Comparison of ENCODE assay signal across 1 cellular context in genomic region chr12:24039113-24039525, GRCh38.
TF ChIP-seq lines count a peak whose summit lies in the region.

No MANE protein-coding gene starts in this region.

TF ChIP-seq in HepG2, 621 proteins besides CTCF, POLR2A, EP300 and RAD21 (continued from another document and continues in another):
- no peak for TF ChIP-seq ZNF704 (CRISPR knock-in tag; IDR thresholded peaks at IDR 0.05; ENCODE audit: borderline replicate concordance)
- TF ChIP-seq KDM5B (CRISPR knock-in tag; IDR thresholded peaks at IDR 0.05; ENCODE audit: borderline replicate concordance) = no peak
- TF ChIP-seq FOXK1 (CRISPR knock-in tag; IDR thresholded peaks at IDR 0.05; ENCODE audit: borderline replicate concordance, low read depth) = peak; percentile 43; the same call in 1 of the 2 replicates
- no peak for TF ChIP-seq CBX1 (IDR thresholded peaks at IDR 0.05; ENCODE audit: low read depth)
- no peak for TF ChIP-seq MYPOP (CRISPR knock-in tag; IDR thresholded peaks at IDR 0.05)
- TF ChIP-seq TAF1 (CRISPR knock-in tag; IDR thresholded peaks at IDR 0.05) = no peak
- TF ChIP-seq ZNF512B (CRISPR knock-in tag; IDR thresholded peaks at IDR 0.05; ENCODE audit: borderline replicate concordance) = no peak
- TF ChIP-seq HOXA5 (CRISPR knock-in tag; IDR thresholded peaks at IDR 0.05) = 0 out of 2 replicates have a peak, but pooled peaks have one; percentile 22
- no peak for TF ChIP-seq RARG (CRISPR knock-in tag; IDR thresholded peaks at IDR 0.05; ENCODE audit: low read depth)
- no peak for TF ChIP-seq IRX3 (CRISPR knock-in tag; IDR thresholded peaks at IDR 0.05; ENCODE audit: borderline replicate concordance, low read depth)
- TF ChIP-seq MTA3 (CRISPR knock-in tag; IDR thresholded peaks at IDR 0.05) = no peak
- TF ChIP-seq RELA (CRISPR knock-in tag; IDR thresholded peaks at IDR 0.05) = no peak
- peak in 1 of 2 experiments; percentile 68; a peak in 1 of 4 replicates for TF ChIP-seq KLF16 (CRISPR knock-in tag; IDR thresholded peaks at IDR 0.05)
- no peak for TF ChIP-seq ZNF720 (CRISPR knock-in tag; IDR thresholded peaks at IDR 0.05)
- no peak for TF ChIP-seq ZKSCAN1 (IDR thresholded peaks at IDR 0.05; ENCODE audit: low read length)
- no peak for TF ChIP-seq ZNF580 (CRISPR knock-in tag; IDR thresholded peaks at IDR 0.05; ENCODE audit: borderline replicate concordance, low read depth)
- no peak for TF ChIP-seq DBP (CRISPR knock-in tag; IDR thresholded peaks at IDR 0.05; ENCODE audit: not compliant biosample characterization)
- no peak for TF ChIP-seq ZNF34 (CRISPR knock-in tag; IDR thresholded peaks at IDR 0.05; ENCODE audit: borderline replicate concordance)
- TF ChIP-seq HNRNPLL (IDR thresholded peaks at IDR 0.05; ENCODE audit: low read depth, low read length, poor library complexity, severe bottlenecking) = no peak
- no peak for TF ChIP-seq TSC22D2 (CRISPR knock-in tag; IDR thresholded peaks at IDR 0.05; ENCODE audit: borderline replicate concordance)
- no peak for TF ChIP-seq ZNF318 (CRISPR knock-in tag; IDR thresholded peaks at IDR 0.05)
- TF ChIP-seq RXRA (CRISPR knock-in tag; IDR thresholded peaks at IDR 0.05) = no peak
- no peak for TF ChIP-seq JDP2 (CRISPR knock-in tag; IDR thresholded peaks at IDR 0.05; ENCODE audit: borderline replicate concordance)
- 0 out of 2 replicates have a peak, but pooled peaks have one; percentile 17 for TF ChIP-seq HNF4G (IDR thresholded peaks at IDR 0.05; ENCODE audit: borderline replicate concordance, low read depth, low read length)
- TF ChIP-seq HNF4G (CRISPR knock-in tag; IDR thresholded peaks at IDR 0.05; ENCODE audit: borderline replicate concordance, low read depth) = no peak
- no peak for TF ChIP-seq ATRX (CRISPR knock-in tag; IDR thresholded peaks at IDR 0.05; ENCODE audit: borderline replicate concordance)
- TF ChIP-seq CCAR2 (optimal IDR thresholded peaks at IDR 0.05; ENCODE audit: low read depth, low read length) = no peak
- peak in 1 of 2 experiments; percentile 27; a peak in 1 of 4 replicates for TF ChIP-seq ATF4 (CRISPR knock-in tag; IDR thresholded peaks at IDR 0.05)
- TF ChIP-seq GTF3A (CRISPR knock-in tag; conservative IDR thresholded peaks at IDR 0.05) = no peak
- 0 out of 2 replicates have a peak, but pooled peaks have one; percentile 44 for TF ChIP-seq TGIF2 (CRISPR knock-in tag; IDR thresholded peaks at IDR 0.05)
- TF ChIP-seq MXD1 (CRISPR knock-in tag; IDR thresholded peaks at IDR 0.05) = no peak
- no peak for TF ChIP-seq ZBTB7B (CRISPR knock-in tag; IDR thresholded peaks at IDR 0.05)
- no peak for TF ChIP-seq ZNF574 (CRISPR knock-in tag; IDR thresholded peaks at IDR 0.05)
- no peak for TF ChIP-seq KLF13 (CRISPR knock-in tag; IDR thresholded peaks at IDR 0.05)
- no peak for TF ChIP-seq GLMP (CRISPR knock-in tag; IDR thresholded peaks at IDR 0.05; ENCODE audit: borderline replicate concordance)
- TF ChIP-seq ZMYM2 (CRISPR knock-in tag; IDR thresholded peaks at IDR 0.05) = no peak
- TF ChIP-seq CREB1 (IDR thresholded peaks at IDR 0.05) = peak; percentile 45; the same call in 1 of the 2 replicates
- peak; percentile 63 for TF ChIP-seq CREB1 (CRISPR knock-in tag; IDR thresholded peaks at IDR 0.05)
- TF ChIP-seq ZNF709 (CRISPR knock-in tag; IDR thresholded peaks at IDR 0.05) = no peak
- peak; percentile 61; the same call in 1 of the 2 replicates for TF ChIP-seq CEBPB (IDR thresholded peaks at IDR 0.05; ENCODE audit: borderline replicate concordance, low read depth, low read length)
- peak; percentile 51 for TF ChIP-seq RARA (CRISPR knock-in tag; IDR thresholded peaks at IDR 0.05)
- no peak for TF ChIP-seq TARDBP (CRISPR knock-in tag; IDR thresholded peaks at IDR 0.05)
- TF ChIP-seq ZNF772 (CRISPR knock-in tag; IDR thresholded peaks at IDR 0.05) = no peak
- no peak for TF ChIP-seq SMC3 (IDR thresholded peaks at IDR 0.05; ENCODE audit: low read length)
